Comparison of ENCODE assay signal across 1 cellular context in genomic region chr1:156471496-156472490, GRCh38.
TF ChIP-seq lines count a peak whose summit lies in the region.

No MANE protein-coding gene starts in this region.

TF ChIP-seq in HepG2, 621 proteins besides CTCF, POLR2A, EP300 and RAD21 (continued from another document and continues in another):
- TF ChIP-seq ZNF354B (CRISPR knock-in tag; IDR thresholded peaks at IDR 0.05) (no peak), ZNF616 (CRISPR knock-in tag; IDR thresholded peaks at IDR 0.05; ENCODE audit: low read depth) (no peak), ZSCAN12 (CRISPR knock-in tag; IDR thresholded peaks at IDR 0.05) (0 out of 2 replicates have a peak, but pooled peaks have one; percentile 39), ZNF383 (CRISPR knock-in tag; IDR thresholded peaks at IDR 0.05; ENCODE audit: borderline replicate concordance) (peak; percentile 94), SKIL (CRISPR knock-in tag; IDR thresholded peaks at IDR 0.05; ENCODE audit: borderline replicate concordance) (peak; percentile 96), ZNF235 (CRISPR knock-in tag; IDR thresholded peaks at IDR 0.05; ENCODE audit: borderline replicate concordance) (no peak), SIX1 (CRISPR knock-in tag; IDR thresholded peaks at IDR 0.05; ENCODE audit: borderline replicate concordance) (peak; percentile 81), LCORL (IDR thresholded peaks at IDR 0.05) (no peak), LCORL (CRISPR knock-in tag; IDR thresholded peaks at IDR 0.05) (peak; percentile 99), IRX3 (CRISPR knock-in tag; IDR thresholded peaks at IDR 0.05; ENCODE audit: borderline replicate concordance, low read depth) (0 out of 2 replicates have a peak, but pooled peaks have one; percentile 19), SRY (CRISPR knock-in tag; IDR thresholded peaks at IDR 0.05) (0 out of 2 replicates have a peak, but pooled peaks have one; percentile 76), POGK (CRISPR knock-in tag; conservative IDR thresholded peaks at IDR 0.05) (peak; percentile 91), ZNF281 (CRISPR knock-in tag; IDR thresholded peaks at IDR 0.05; ENCODE audit: borderline replicate concordance) (peak; percentile 78; the same call in 1 of the 2 replicates), ISX (CRISPR knock-in tag; conservative IDR thresholded peaks at IDR 0.05) (no peak), KMT2B (CRISPR knock-in tag; IDR thresholded peaks at IDR 0.05) (peak; percentile 30; the same call in 1 of the 2 replicates), ZNF20 (CRISPR knock-in tag; IDR thresholded peaks at IDR 0.05) (no peak), SIN3A (IDR thresholded peaks at IDR 0.05; ENCODE audit: borderline replicate concordance, low read depth, low read length) (0 out of 2 replicates have a peak, but pooled peaks have one; percentile 46), KLF15 (CRISPR knock-in tag; IDR thresholded peaks at IDR 0.05; ENCODE audit: borderline replicate concordance) (no peak), ZNF570 (CRISPR knock-in tag; IDR thresholded peaks at IDR 0.05; ENCODE audit: borderline replicate concordance) (no peak), ZNF446 (CRISPR knock-in tag; IDR thresholded peaks at IDR 0.05) (no peak), FOXO4 (CRISPR knock-in tag; conservative IDR thresholded peaks at IDR 0.05) (0 out of 2 replicates have a peak, but pooled peaks have one; percentile 58), THAP11 (CRISPR knock-in tag; IDR thresholded peaks at IDR 0.05) (peak; percentile 85), ZNF660 (CRISPR knock-in tag; IDR thresholded peaks at IDR 0.05; ENCODE audit: borderline replicate concordance, low read depth) (no peak), ZNF275 (CRISPR knock-in tag; IDR thresholded peaks at IDR 0.05; ENCODE audit: borderline replicate concordance) (no peak), ZNF7 (CRISPR knock-in tag; IDR thresholded peaks at IDR 0.05) (no peak), CEBPZ (IDR thresholded peaks at IDR 0.05; ENCODE audit: low read length) (no peak), TP53 (CRISPR knock-in tag; conservative IDR thresholded peaks at IDR 0.05) (0 out of 2 replicates have a peak, but pooled peaks have one; percentile 73), KMT2A (CRISPR knock-in tag; IDR thresholded peaks at IDR 0.05) (peak; percentile 48; the same call in 1 of the 2 replicates), ZNF605 (CRISPR knock-in tag; IDR thresholded peaks at IDR 0.05) (peak; percentile 93), AHR (CRISPR knock-in tag; IDR thresholded peaks at IDR 0.05) (no peak), BCLAF1 (IDR thresholded peaks at IDR 0.05) (no peak), WIZ (CRISPR knock-in tag; IDR thresholded peaks at IDR 0.05) (peak; percentile 98), GZF1 (CRISPR knock-in tag; IDR thresholded peaks at IDR 0.05) (no peak), THAP9 (CRISPR knock-in tag; IDR thresholded peaks at IDR 0.05; ENCODE audit: borderline replicate concordance) (peak; percentile 59; the same call in 1 of the 2 replicates), BORCS8-MEF2B (CRISPR knock-in tag; IDR thresholded peaks at IDR 0.05) (0 out of 2 replicates have a peak, but pooled peaks have one; percentile 19), ZNF160 (CRISPR knock-in tag; IDR thresholded peaks at IDR 0.05) (peak; percentile 86), SYNCRIP (IDR thresholded peaks at IDR 0.05; ENCODE audit: insufficient read depth, low read depth, low read length) (no peak), SAFB2 (CRISPR knock-in tag; IDR thresholded peaks at IDR 0.05; ENCODE audit: borderline replicate concordance, low read depth) (peak; percentile 35; the same call in 1 of the 2 replicates), ATF7 (IDR thresholded peaks at IDR 0.05) (no peak), ATF7 (CRISPR knock-in tag; IDR thresholded peaks at IDR 0.05) (peak; percentile 92), ZNF503 (CRISPR knock-in tag; IDR thresholded peaks at IDR 0.05) (peak; percentile 95; the same call in 1 of the 2 replicates)
